Comparison of ENCODE assay signal across 8 cellular contexts in the genomic region with DNA sequence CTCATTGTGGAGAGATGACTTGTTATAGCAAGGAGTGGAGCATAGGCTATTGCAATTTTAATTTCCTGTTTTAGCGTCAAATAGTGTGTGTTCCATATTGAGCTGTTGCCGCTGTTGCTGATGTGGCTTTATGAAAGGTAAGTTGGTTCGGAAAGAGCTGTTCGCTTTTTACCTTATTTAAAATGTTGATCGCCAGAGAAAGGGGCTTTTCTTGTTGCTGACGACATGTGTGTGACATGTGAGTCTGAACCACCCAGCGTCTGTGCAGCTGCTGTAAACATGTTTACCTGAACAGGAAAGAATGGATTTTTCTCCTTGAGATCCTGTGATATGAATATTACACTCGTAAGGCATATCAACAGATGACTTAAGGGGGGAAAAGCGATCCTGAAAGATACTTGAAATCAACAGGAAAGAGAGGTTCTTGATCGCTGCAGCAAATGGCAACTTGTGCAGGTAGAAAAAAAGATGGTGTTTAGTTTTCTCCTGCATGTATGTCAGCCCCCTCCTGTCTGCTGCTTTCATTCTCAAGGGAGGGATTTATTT. TPM values are rescaled to one million over a fixed set of nuclear protein-coding genes. Genes with fewer than 3 reads are reported as not detected.
DNase-seq lines count a peak whose midpoint lies in the region; ATAC-seq and TF ChIP-seq lines count a peak whose summit lies in the region.

No MANE protein-coding gene starts in this region.

- POLR2A ChIA-PET in naive thymus-derived CD8-positive, alpha-beta T cell (lab: Charles Lee): interaction anchor here (0.6 to 1.0 kb wide), 5 partner anchors 10 to 619 kb away, joined by 3 to 9 read pairs (median 4); partner anchors contain the start of gene ZNF438

- ATAC-seq in naive thymus-derived CD8-positive, alpha-beta T cell: peak; percentile 43 to 65
- no peak for ATAC-seq in GM21528 (IDR thresholded peaks at IDR 0.05; ENCODE audit: low FRiP score, unreplicated experiment)

- no peaks in the 10 kb centered on the region for H3K9me3 Mint-ChIP-seq in chondrocyte (ENCODE audit: low read depth)
- peaks cover 0 to 2% (median 0%) of the 10 kb centered on the region in 9 donors for H3K9me3 Mint-ChIP-seq in naive thymus-derived CD8-positive, alpha-beta T cell

- H3K36me3 Mint-ChIP-seq in chondrocyte (ENCODE audit: low read depth): peaks cover 2% of the 10 kb centered on the region
- peaks cover 0 to 4% (median 2%) of the 10 kb centered on the region in 3 donors for H3K36me3 Mint-ChIP-seq in naive thymus-derived CD8-positive, alpha-beta T cell

- H3K27me3 Mint-ChIP-seq in chondrocyte (ENCODE audit: low read depth): no peaks in the 10 kb centered on the region
- peaks cover 0 to 2% (median 0%) of the 10 kb centered on the region in 5 donors for H3K27me3 Mint-ChIP-seq in naive thymus-derived CD8-positive, alpha-beta T cell

- DNase-seq in NCI-H2227 treated with DMSO at 0.1 percent for 48 hours (lab: John Stamatoyannopoulos, UW) (peak; percentile 6), NCI-H2227 (lab: John Stamatoyannopoulos, UW; ENCODE audit: unreplicated experiment) (no peak), RKO (ENCODE audit: low spot score) (peak; percentile 75), chondrocyte (ENCODE audit: low spot score) (no peak), DMS153 treated with DMSO at 0.1 percent for 48 hours (lab: John Stamatoyannopoulos, UW; ENCODE audit: unreplicated experiment) (no peak), NCI-H187 treated with DMSO at 0.1 percent for 48 hours (lab: John Stamatoyannopoulos, UW) (no peak)
- DNase-seq in naive thymus-derived CD8-positive, alpha-beta T cell: peak; percentile 35 to 91 (median 73)

- H3K4me1 Mint-ChIP-seq in chondrocyte (ENCODE audit: low read depth): peaks cover 53% of the 10 kb centered on the region
- peaks cover 22 to 61% (median 45%) of the 10 kb centered on the region in 4 donors for H3K4me1 Mint-ChIP-seq in naive thymus-derived CD8-positive, alpha-beta T cell

- TF ChIP-seq CTCF in chondrocyte (IDR thresholded peaks at IDR 0.05): no peak

- H3K4me3 Mint-ChIP-seq in chondrocyte (ENCODE audit: unreplicated experiment): peak overlapping the region; percentile 90
- H3K4me3 Mint-ChIP-seq in naive thymus-derived CD8-positive, alpha-beta T cell: peak overlapping the region; percentile 85 to 98 (median 93)

- peak overlapping the region; percentile 78 for H3K27ac Mint-ChIP-seq in chondrocyte (ENCODE audit: unreplicated experiment)
- H3K27ac Mint-ChIP-seq in naive thymus-derived CD8-positive, alpha-beta T cell: peak overlapping the region; percentile 88 to 99 (median 96)

RNA-seq across cellular contexts. Expression of gene ZEB1, which starts 2.5 kb away (rescaled TPM):
- 63.1 to 99.0 TPM (median 63.3 TPM) in 3 replicates for total RNA-seq in chondrocyte
- 10 to 100 TPM; 65.3 to 72.4 TPM for total RNA-seq in naive thymus-derived CD8-positive, alpha-beta T cell
- polyA plus RNA-seq in naive thymus-derived CD8-positive, alpha-beta T cell: 10 to 100 TPM; 25.2 to 35.6 (median 27.2) TPM

Comparison
In these comparisons a context has a peak if more than half of its experiments do, and no peak if none do; other contexts are left out.
1. DNase-seq: peak in NCI-H2227 treated with DMSO at 0.1 percent for 48 hours (single experiment), RKO (single experiment) and naive thymus-derived CD8-positive, alpha-beta T cell (10 of 10); none in NCI-H2227 (single experiment), chondrocyte (single experiment), DMS153 treated with DMSO at 0.1 percent for 48 hours (single experiment) and NCI-H187 treated with DMSO at 0.1 percent for 48 hours (single experiment).